ENCODE assay signal across 8 cellular contexts in genomic region chr19:44447864-44448674, GRCh38. TPM values are rescaled to one million over a fixed set of nuclear protein-coding genes. Genes with fewer than 3 reads are reported as not detected.
A peak's percentile ranks its signal among the peaks of the same experiment; 100 is the strongest.
DNase-seq lines count a peak whose midpoint lies in the region; TF ChIP-seq lines count a peak whose summit lies in the region.

Gene ZNF229 (minus strand): TSS chr19:44448472. CDS start chr19:44442847, 5,625 bp downstream.

- peaks cover 4% of the 10 kb centered on the region for H3K27me3 Mint-ChIP-seq in activated naive CD8-positive, alpha-beta T cell treated with anti-CD3 and anti-CD28 coated beads for 36 hours

- peak within 1 kb of the TSS; percentile 59 for H3K4me3 ChIP-seq in HFF-Myc (replicated peaks; ENCODE audit: low read depth, low read length)

- peaks cover 68% of the 10 kb centered on the region for H3K9me3 Mint-ChIP-seq in activated naive CD8-positive, alpha-beta T cell treated with anti-CD3 and anti-CD28 coated beads for 36 hours

- peak; percentile 51 for DNase-seq in 8988T
- peak; percentile 88 for DNase-seq in HFF-Myc (ENCODE audit: extremely low read depth, low read depth)
- DNase-seq in SK-N-DZ (ENCODE audit: low spot score) = peak; percentile 91
- DNase-seq in activated naive CD8-positive, alpha-beta T cell treated with anti-CD3 and anti-CD28 coated beads for 36 hours = peak; percentile 88
- DNase-seq in head of caudate nucleus = peak; percentile 72 to 96 (median 90)
- peak in 55 of 56 donors; percentile 8 to 93 (median 69) for DNase-seq in nucleus accumbens (lab: John Stamatoyannopoulos, UW)
- peak; percentile 84 for DNase-seq in stromal cell of bone marrow (ENCODE audit: low read depth)
- no peak for DNase-seq in NCI-H2171 (lab: John Stamatoyannopoulos, UW)

- peaks cover 8% of the 10 kb centered on the region for H3K4me1 Mint-ChIP-seq in activated naive CD8-positive, alpha-beta T cell treated with anti-CD3 and anti-CD28 coated beads for 36 hours

- no peak for TF ChIP-seq CTCF in HFF-Myc (IDR thresholded peaks at IDR 0.05; ENCODE audit: low read depth, low read length, missing control alignments)

- H3K4me3 Mint-ChIP-seq in activated naive CD8-positive, alpha-beta T cell treated with anti-CD3 and anti-CD28 coated beads for 36 hours = peak within 1 kb of the TSS; percentile 90

- H3K36me3 Mint-ChIP-seq in activated naive CD8-positive, alpha-beta T cell treated with anti-CD3 and anti-CD28 coated beads for 36 hours = peaks cover 70% of the 10 kb centered on the region

- intact Hi-C loops in head of caudate nucleus (cut with DNase I) = no loop called here

- peak within 1 kb of the TSS; percentile 89 for H3K27ac Mint-ChIP-seq in activated naive CD8-positive, alpha-beta T cell treated with anti-CD3 and anti-CD28 coated beads for 36 hours

RNA-seq across cellular contexts. Expression of gene ZNF229, which starts in this region (rescaled TPM):
- polyA plus RNA-seq in SK-N-DZ (2014; cell fraction: cytosol; rRNA removed) = 8.8 and 10.6 TPM in 2 replicates
- 8.2 and 8.8 TPM in 2 replicates for polyA plus RNA-seq in SK-N-DZ (2014; cell fraction: nucleus; rRNA removed)
- total RNA-seq in activated naive CD8-positive, alpha-beta T cell treated with anti-CD3 and anti-CD28 coated beads for 36 hours = 1 to 10 TPM; 3.0 to 4.5 TPM
